14 cellular contexts compared by ENCODE assay signal in the genomic region with DNA sequence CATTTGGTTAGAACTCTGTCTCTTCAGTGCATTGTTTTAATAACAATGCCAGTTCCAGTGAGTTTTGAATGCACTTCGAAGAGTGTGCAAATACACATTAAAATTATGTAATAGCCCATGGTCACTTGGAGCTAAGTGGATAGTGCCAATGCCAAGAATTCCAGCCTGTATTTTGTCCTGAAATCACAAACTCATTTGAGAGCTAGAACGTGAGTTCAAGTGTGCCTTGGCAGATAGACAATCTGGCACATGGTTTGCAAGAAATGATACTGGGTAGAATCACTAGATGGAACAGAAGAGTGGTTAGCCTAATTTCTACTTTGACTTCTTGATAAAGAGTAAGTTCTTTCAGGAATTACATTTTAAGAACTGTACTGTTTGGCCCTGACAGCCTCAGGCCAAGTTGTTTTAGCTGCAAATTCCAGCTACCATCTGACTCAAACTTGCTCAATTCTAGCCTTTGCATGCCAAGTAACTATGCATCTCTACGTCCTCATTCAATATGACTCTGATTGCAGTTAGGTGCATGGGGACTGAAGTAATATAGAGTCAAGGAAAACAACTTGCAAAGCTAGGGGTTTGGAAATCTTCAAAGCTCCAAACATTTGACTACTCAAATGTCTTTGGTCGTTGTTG.
"Had no signal": no experiment of that assay in that cellular context is flagged by ENCODE, and none has a peak within 500 bp of the region (broad histone marks: within the 10 kb centered on the region; RNA-seq: fewer than 3 reads in every experiment).

No MANE protein-coding gene starts in this region.

- H3K4me3 ChIP-seq: tibial nerve had no signal

- DNase-seq: activated CD4-positive, alpha-beta T cell treated with anti-CD3 and anti-CD28 coated beads, Interleukin-2, amount 50 U/mL, for 1 hour; activated naive CD4-positive, alpha-beta T cell; activated naive CD8-positive, alpha-beta T cell treated with anti-CD3 and anti-CD28 coated beads, Interleukin-2, amount 10 ng/mL, durations not matched to agents 7 days and 5 days; anterior cingulate cortex; dermis blood vessel endothelial cell; effector memory CD8-positive, alpha-beta T cell; glutamatergic neuron; mesendoderm; nucleus accumbens; posterior cingulate gyrus; retina; stimulated activated CD4-positive, alpha-beta T cell treated with anti-CD3 and anti-CD28 coated beads, Interleukin-2, amount 100 ng/mL, for 48 hours had no signal

- ATAC-seq: effector memory CD8-positive, alpha-beta T cell; stimulated activated memory B cell treated with anti-CD40 and anti-IgM and Interleukin-4, amounts not matched to agents 10 μg/mL and 1 μg/mL and 100 μg/mL, for 72 hours had no signal

- H3K27ac ChIP-seq: tibial nerve had no signal

- H3K36me3 ChIP-seq: tibial nerve had no signal

- H3K27me3 ChIP-seq: tibial nerve had no signal
